Comparison of ENCODE assay signal across 25 cellular contexts in genomic region chrX:149073464-149073863, GRCh38.
"Had no signal": no experiment of that assay in that cellular context is flagged by ENCODE, and none has a peak within 500 bp of the region (broad histone marks: within the 10 kb centered on the region; RNA-seq: fewer than 3 reads in every experiment).

No MANE protein-coding gene starts in this region.

- H2AFZ ChIP-seq: neural progenitor cell had no signal

- H3K9ac ChIP-seq: neural progenitor cell had no signal

- H3K27ac ChIP-seq: coronary artery, gastroesophageal sphincter, left ventricle myocardium inferior, lower lobe of right lung, neural progenitor cell, ovary, tibial artery, upper lobe of left lung, uterus had no signal

- ATAC-seq: gastroesophageal sphincter; lower lobe of right lung; natural killer cell treated with Interleukin-12 subunit alpha and Interleukin-12 subunit beta and Interleukin-15 and Interleukin-18, amount 100 ng/mL, for 72 hours; right cardiac atrium; stimulated activated effector memory CD8-positive, alpha-beta T cell treated with anti-CD3 and anti-CD28 coated beads, Interleukin-12 subunit alpha, Interleukin-12 subunit beta, amount 100 ng/mL, for 72 hours had no signal

- H3K9me3 ChIP-seq: gastroesophageal sphincter, left ventricle myocardium inferior, lower lobe of right lung, ovary, tibial artery, upper lobe of left lung, uterus had no signal

- H3K4me2 ChIP-seq: neural progenitor cell, smooth muscle cell had no signal

- FAIRE-seq: endothelial cell of umbilical vein, kidney had no signal

- H3K4me1 ChIP-seq: gastroesophageal sphincter, left ventricle myocardium inferior, lower lobe of right lung, neural progenitor cell, upper lobe of left lung, uterus had no signal

- H3K4me3 ChIP-seq: coronary artery, gastroesophageal sphincter, left ventricle myocardium inferior, lower lobe of right lung, neural progenitor cell, ovary, smooth muscle cell, tibial artery, upper lobe of left lung, uterus had no signal

- H3K36me3 ChIP-seq: gastroesophageal sphincter, left ventricle myocardium inferior, lower lobe of right lung, neural progenitor cell, ovary, tibial artery, upper lobe of left lung, uterus had no signal

- DNase-seq: effector CD4-positive, alpha-beta T cell; endodermal cell; glutamatergic neuron; immature natural killer cell; kidney; left cardiac atrium; left ventricle myocardium inferior; lower lobe of right lung; mesenchymal stem cell; midbrain; nucleus accumbens; ovary; right cardiac atrium; stimulated activated CD4-positive, alpha-beta T cell treated with anti-CD3 and anti-CD28 coated beads, Interleukin-4, amount 100 ng/mL, for 1 hour; stimulated activated CD8-positive, alpha-beta memory T cell treated with anti-CD3 and anti-CD28 coated beads, Interleukin-4, amount 100 ng/mL, for 48 hours; tibial artery; upper lobe of left lung; uterus had no signal

- H3K27me3 ChIP-seq: gastroesophageal sphincter, neural progenitor cell, ovary, tibial artery, upper lobe of left lung, uterus had no signal
